Comparison of ENCODE assay signal across 1 cellular context in genomic region chr7:620052-620451, GRCh38.
TF ChIP-seq lines count a peak whose summit lies in the region.

No MANE protein-coding gene starts in this region.

TF ChIP-seq in K562, 482 proteins besides CTCF, POLR2A, EP300 and RAD21 (continued from another document):
- TF ChIP-seq JUND (IDR thresholded peaks at IDR 0.05; ENCODE audit: borderline replicate concordance, low read depth, low read length), result peak; percentile 88; the same call in 1 of the 2 replicates
- TF ChIP-seq JUND (tag; IDR thresholded peaks at IDR 0.05; ENCODE audit: borderline replicate concordance, low read depth, low read length), result peak; percentile 82; the same call in 1 of the 3 replicates
- no peak for TF ChIP-seq ZNF174 (CRISPR knock-in tag; IDR thresholded peaks at IDR 0.05)
- no peak for TF ChIP-seq HOXB6 (CRISPR knock-in tag; IDR thresholded peaks at IDR 0.05; ENCODE audit: borderline replicate concordance)
- no peak for TF ChIP-seq L3MBTL2 (IDR thresholded peaks at IDR 0.05)
